13 cellular contexts compared by ENCODE assay signal in genomic region chr7:104978460-104978859, GRCh38. TPM values are rescaled to one million over a fixed set of nuclear protein-coding genes. Genes with fewer than 3 reads are reported as not detected.
A peak's percentile ranks its signal among the peaks of the same experiment; 100 is the strongest.
DNase-seq lines count a peak whose midpoint lies in the region; ATAC-seq and TF ChIP-seq lines count a peak whose summit lies in the region.
"Had no signal": no experiment of that assay in that cellular context is flagged by ENCODE, and none has a peak within 500 bp of the region (broad histone marks: within the 10 kb centered on the region; RNA-seq: fewer than 3 reads in every experiment).

No MANE protein-coding gene starts in this region.

- no peak for ATAC-seq in natural killer cell treated with Interleukin-12 subunit alpha and Interleukin-12 subunit beta and Interleukin-15 and Interleukin-18, amount 100 ng/mL, for 72 hours
- ATAC-seq in natural killer cell (no peak), Right ventricle myocardium superior (ENCODE audit: poor library complexity) (peak; percentile 53)

- peak overlapping the region; percentile 59 to 99 for H3K27ac Mint-ChIP-seq in natural killer cell treated with Interleukin-12 subunit alpha and Interleukin-12 subunit beta and Interleukin-15 and Interleukin-18, amount 100 ng/mL, for 72 hours
- H3K27ac Mint-ChIP-seq in natural killer cell (peak overlapping the region in 1 of 2 donors; percentile 46), neural progenitor cell (peak overlapping the region; percentile 93)
- H3K27ac Mint-ChIP-seq: activated naive CD8-positive, alpha-beta T cell had no signal

- no peak overlapping the region for H3K4me3 ChIP-seq in neural progenitor cell

- H3K27ac ChIP-seq in neural progenitor cell: peak overlapping the region; percentile 3
- H3K27ac ChIP-seq: HL-60 had no signal

- no peak overlapping the region for H3K4me3 Mint-ChIP-seq in natural killer cell treated with Interleukin-12 subunit alpha and Interleukin-12 subunit beta and Interleukin-15 and Interleukin-18, amount 100 ng/mL, for 72 hours
- no peak overlapping the region for H3K4me3 Mint-ChIP-seq in natural killer cell
- H3K4me3 Mint-ChIP-seq in neural progenitor cell: peak overlapping the region; percentile 76
- H3K4me3 Mint-ChIP-seq: activated naive CD8-positive, alpha-beta T cell had no signal

- no peaks in the 10 kb centered on the region for H3K27me3 Mint-ChIP-seq in natural killer cell treated with Interleukin-12 subunit alpha and Interleukin-12 subunit beta and Interleukin-15 and Interleukin-18, amount 100 ng/mL, for 72 hours
- H3K27me3 Mint-ChIP-seq in natural killer cell (ENCODE audit: low read depth in 2 of 2) (no peaks in the 10 kb centered on the region), neural progenitor cell (ENCODE audit: insufficient read depth, low read depth) (peaks cover 6% of the 10 kb centered on the region)
- H3K27me3 Mint-ChIP-seq: activated naive CD8-positive, alpha-beta T cell had no signal

- DNase-seq in natural killer cell treated with Interleukin-12 subunit alpha and Interleukin-12 subunit beta and Interleukin-15 and Interleukin-18, amount 100 ng/mL, for 72 hours (ENCODE audit: low spot score): no peak
- no peak for DNase-seq in natural killer cell
- no peak for DNase-seq in Right ventricle myocardium superior
- DNase-seq in neural progenitor cell (ENCODE audit: low spot score): no peak
- no peak for DNase-seq in activated CD4-positive, alpha-beta T cell treated with anti-CD3 and anti-CD28 coated beads, Interleukin-2, amount 50 U/mL, for 1 hour
- no peak for DNase-seq in NCI-H2107 (lab: John Stamatoyannopoulos, UW)
- no peak for DNase-seq in DMS53 treated with DMSO at 0.1 percent for 48 hours (lab: John Stamatoyannopoulos, UW; ENCODE audit: unreplicated experiment)
- DNase-seq in DMS79 treated with DMSO at 0.1 percent for 48 hours (lab: John Stamatoyannopoulos, UW): no peak
- DNase-seq: NCI-H1930; stimulated activated CD4-positive, alpha-beta T cell treated with anti-CD3 and anti-CD28 coated beads, Interleukin-2, amount 100 ng/mL, for 24 hours; trophoblast cell had no signal

- no peaks in the 10 kb centered on the region for H3K27me3 ChIP-seq in neural progenitor cell

- intact Hi-C loops in natural killer cell (cut with micrococcal nuclease) (no loop called here), Right ventricle myocardium superior (cut with DNase I) (no loop called here)

- no peak overlapping the region for H3K9ac ChIP-seq in neural progenitor cell

- H3K4me2 ChIP-seq in neural progenitor cell: peak overlapping the region; percentile 46

- H4K20me1 ChIP-seq in neural progenitor cell (ENCODE audit: low read depth): peaks cover 46% of the 10 kb centered on the region

- no peaks in the 10 kb centered on the region for H3K9me3 ChIP-seq in neural progenitor cell (ENCODE audit: low read depth)

- TF ChIP-seq CTCF in natural killer cell (IDR thresholded peaks at IDR 0.05) (no peak), neural progenitor cell (IDR thresholded peaks at IDR 0.05) (no peak)

- no peaks in the 10 kb centered on the region for H3K9me3 Mint-ChIP-seq in natural killer cell treated with Interleukin-12 subunit alpha and Interleukin-12 subunit beta and Interleukin-15 and Interleukin-18, amount 100 ng/mL, for 72 hours
- H3K9me3 Mint-ChIP-seq in natural killer cell: no peaks in the 10 kb centered on the region
- H3K9me3 Mint-ChIP-seq in neural progenitor cell: no peaks in the 10 kb centered on the region

- H3K36me3 ChIP-seq in neural progenitor cell: no peaks in the 10 kb centered on the region

- peaks cover 48% of the 10 kb centered on the region for H3K79me2 ChIP-seq in neural progenitor cell (ENCODE audit: low read depth)

- peaks cover 48 to 56% of the 10 kb centered on the region in 2 donors for H3K4me1 Mint-ChIP-seq in natural killer cell treated with Interleukin-12 subunit alpha and Interleukin-12 subunit beta and Interleukin-15 and Interleukin-18, amount 100 ng/mL, for 72 hours (ENCODE audit: low read depth in 2 of 2)
- H3K4me1 Mint-ChIP-seq in natural killer cell (peaks cover 18 to 19% of the 10 kb centered on the region in 2 donors), neural progenitor cell (peaks cover 84% of the 10 kb centered on the region)

- no peaks in the 10 kb centered on the region for H3K36me3 Mint-ChIP-seq in natural killer cell treated with Interleukin-12 subunit alpha and Interleukin-12 subunit beta and Interleukin-15 and Interleukin-18, amount 100 ng/mL, for 72 hours
- H3K36me3 Mint-ChIP-seq in natural killer cell: no peaks in the 10 kb centered on the region
- peaks cover 24% of the 10 kb centered on the region for H3K36me3 Mint-ChIP-seq in neural progenitor cell
- H3K36me3 Mint-ChIP-seq: activated naive CD8-positive, alpha-beta T cell had no signal

- H3F3A ChIP-seq in neural progenitor cell (ENCODE audit: low read depth): peaks cover 45% of the 10 kb centered on the region

- H3K4me1 ChIP-seq in neural progenitor cell: peaks cover 26% of the 10 kb centered on the region

- H2AFZ ChIP-seq in neural progenitor cell (replicated peaks): no peak overlapping the region

RNA-seq across cellular contexts. Expression of gene KMT2E, which starts 35.5 kb away (rescaled TPM):
- 100 to 1,000 TPM; 152 to 172 TPM for total RNA-seq in natural killer cell treated with Interleukin-12 subunit alpha and Interleukin-12 subunit beta and Interleukin-15 and Interleukin-18, amount 100 ng/mL, for 72 hours
- 100 to 1,000 TPM; 272 to 353 (median 345) TPM for total RNA-seq in natural killer cell
- 35.1 TPM for total RNA-seq in Right ventricle myocardium superior
- total RNA-seq in neural progenitor cell (ENCODE audit: low replicate concordance): 87.7 and 124 TPM in 2 replicates
